In the genomic region with DNA sequence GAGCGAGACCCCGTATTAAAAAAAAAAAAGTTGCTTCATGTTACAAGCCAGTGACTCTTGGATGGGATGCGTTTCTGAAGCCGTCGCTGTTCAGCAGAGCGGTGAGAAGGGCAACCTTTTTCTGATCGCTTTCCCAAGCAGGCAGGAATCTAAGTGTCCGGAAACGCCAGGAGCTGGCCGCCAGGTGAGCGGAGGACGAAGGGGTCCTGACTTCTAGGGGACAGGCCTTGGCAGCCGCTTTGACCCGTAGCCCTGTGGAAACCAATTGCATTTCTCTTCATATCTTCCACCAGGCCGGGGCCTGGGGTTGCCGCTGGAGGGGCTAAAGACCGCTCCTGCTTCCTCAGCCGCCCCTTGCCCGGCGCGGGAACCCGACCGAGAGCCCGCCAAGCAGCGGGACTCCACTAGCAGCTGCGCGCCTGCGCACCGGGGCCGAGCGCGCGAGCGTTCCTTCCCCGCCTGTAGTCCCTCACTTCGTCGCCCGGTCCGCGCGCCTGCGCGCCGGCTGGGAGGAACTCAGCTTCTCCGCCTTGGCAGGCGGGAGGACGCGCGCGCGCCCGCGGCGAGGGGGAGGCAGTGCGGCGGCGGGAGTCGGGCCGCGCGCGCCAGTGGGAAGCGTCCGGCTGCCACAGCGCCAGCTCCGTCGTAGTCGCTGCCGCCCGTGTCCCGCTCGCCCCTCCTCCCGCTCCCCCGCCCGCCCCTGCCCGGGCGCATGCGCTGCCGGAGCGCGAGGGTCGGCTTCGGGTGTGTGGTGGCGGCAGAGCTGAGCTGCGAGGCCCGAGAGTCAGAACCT, we compare ENCODE assay signal across 8 cellular contexts. TPM values are rescaled to one million over a fixed set of nuclear protein-coding genes. Genes with fewer than 3 reads are reported as not detected.
DNase-seq lines count a peak whose midpoint lies in the region; ATAC-seq and TF ChIP-seq lines count a peak whose summit lies in the region.

A gene with protein sequence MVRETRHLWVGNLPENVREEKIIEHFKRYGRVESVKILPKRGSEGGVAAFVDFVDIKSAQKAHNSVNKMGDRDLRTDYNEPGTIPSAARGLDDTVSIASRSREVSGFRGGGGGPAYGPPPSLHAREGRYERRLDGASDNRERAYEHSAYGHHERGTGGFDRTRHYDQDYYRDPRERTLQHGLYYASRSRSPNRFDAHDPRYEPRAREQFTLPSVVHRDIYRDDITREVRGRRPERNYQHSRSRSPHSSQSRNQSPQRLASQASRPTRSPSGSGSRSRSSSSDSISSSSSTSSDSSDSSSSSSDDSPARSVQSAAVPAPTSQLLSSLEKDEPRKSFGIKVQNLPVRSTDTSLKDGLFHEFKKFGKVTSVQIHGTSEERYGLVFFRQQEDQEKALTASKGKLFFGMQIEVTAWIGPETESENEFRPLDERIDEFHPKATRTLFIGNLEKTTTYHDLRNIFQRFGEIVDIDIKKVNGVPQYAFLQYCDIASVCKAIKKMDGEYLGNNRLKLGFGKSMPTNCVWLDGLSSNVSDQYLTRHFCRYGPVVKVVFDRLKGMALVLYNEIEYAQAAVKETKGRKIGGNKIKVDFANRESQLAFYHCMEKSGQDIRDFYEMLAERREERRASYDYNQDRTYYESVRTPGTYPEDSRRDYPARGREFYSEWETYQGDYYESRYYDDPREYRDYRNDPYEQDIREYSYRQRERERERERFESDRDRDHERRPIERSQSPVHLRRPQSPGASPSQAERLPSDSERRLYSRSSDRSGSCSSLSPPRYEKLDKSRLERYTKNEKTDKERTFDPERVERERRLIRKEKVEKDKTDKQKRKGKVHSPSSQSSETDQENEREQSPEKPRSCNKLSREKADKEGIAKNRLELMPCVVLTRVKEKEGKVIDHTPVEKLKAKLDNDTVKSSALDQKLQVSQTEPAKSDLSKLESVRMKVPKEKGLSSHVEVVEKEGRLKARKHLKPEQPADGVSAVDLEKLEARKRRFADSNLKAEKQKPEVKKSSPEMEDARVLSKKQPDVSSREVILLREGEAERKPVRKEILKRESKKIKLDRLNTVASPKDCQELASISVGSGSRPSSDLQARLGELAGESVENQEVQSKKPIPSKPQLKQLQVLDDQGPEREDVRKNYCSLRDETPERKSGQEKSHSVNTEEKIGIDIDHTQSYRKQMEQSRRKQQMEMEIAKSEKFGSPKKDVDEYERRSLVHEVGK (N-terminal part only) (plus strand): TSS at position 608 of the 793 bp plus-strand sequence. CDS start 361 bp downstream, outside the sequence.

- TF ChIP-seq POLR2A in GM15510 (IDR thresholded peaks at IDR 0.05; ENCODE audit: borderline replicate concordance, extremely low read depth, insufficient read length), result peak; percentile 80

- ATAC-seq in HG02885 (IDR thresholded peaks at IDR 0.05; ENCODE audit: poor library complexity, unreplicated experiment) (peak; percentile 67), left cardiac atrium (peak; percentile 94), upper lobe of right lung (peak; percentile 96)

- H3K9me3 ChIP-seq in upper lobe of right lung, result no peaks in the 10 kb centered on the region

- peak within 1 kb of the TSS; percentile 97 for H3K4me3 Mint-ChIP-seq in T-helper 1 cell treated with Interleukin-12 subunit alpha and Interleukin-12 subunit beta and Interleukin-4 antibody, amounts not matched to agents 30 μg/mL and 1 μg/mL, for 36 hours
- H3K4me3 Mint-ChIP-seq in progenitor cell of endocrine pancreas (ENCODE audit: low read depth), result peak within 1 kb of the TSS; percentile 98

- peak within 1 kb of the TSS; percentile 94 for H3K27ac Mint-ChIP-seq in T-helper 1 cell treated with Interleukin-12 subunit alpha and Interleukin-12 subunit beta and Interleukin-4 antibody, amounts not matched to agents 30 μg/mL and 1 μg/mL, for 36 hours
- peak within 1 kb of the TSS; percentile 99 for H3K27ac Mint-ChIP-seq in progenitor cell of endocrine pancreas

- H3K36me3 ChIP-seq in upper lobe of right lung, result no peaks in the 10 kb centered on the region

- DNase-seq in NCI-H1694 treated with DMSO at 0.1 percent for 48 hours (lab: John Stamatoyannopoulos, UW) (peak; percentile 87), amniotic stem cell (lab: John Stamatoyannopoulos, UW) (peak; percentile 94), left cardiac atrium (peak; percentile 99), progenitor cell of endocrine pancreas (ENCODE audit: low spot score, unreplicated experiment) (peak; percentile 96), upper lobe of right lung (peak; percentile 100)

- intact Hi-C loops in left cardiac atrium (cut with DNase I) (no loop called here), upper lobe of right lung (cut with DNase I) (no loop called here)

- peaks cover 28% of the 10 kb centered on the region for H3K4me1 Mint-ChIP-seq in T-helper 1 cell treated with Interleukin-12 subunit alpha and Interleukin-12 subunit beta and Interleukin-4 antibody, amounts not matched to agents 30 μg/mL and 1 μg/mL, for 36 hours (ENCODE audit: low read depth)
- peaks cover 18% of the 10 kb centered on the region for H3K4me1 Mint-ChIP-seq in progenitor cell of endocrine pancreas (ENCODE audit: low read depth)

- H3K4me1 ChIP-seq in upper lobe of right lung, result peaks cover 30% of the 10 kb centered on the region

- H3K27ac ChIP-seq in upper lobe of right lung, result peak within 1 kb of the TSS; percentile 94

- H3K27me3 ChIP-seq in upper lobe of right lung, result no peaks in the 10 kb centered on the region

- TF ChIP-seq CTCF in progenitor cell of endocrine pancreas (IDR thresholded peaks at IDR 0.05; ENCODE audit: unreplicated experiment) (peak; percentile 43), upper lobe of right lung (IDR thresholded peaks at IDR 0.05) (no peak)

- no peaks in the 10 kb centered on the region for H3K36me3 Mint-ChIP-seq in T-helper 1 cell treated with Interleukin-12 subunit alpha and Interleukin-12 subunit beta and Interleukin-4 antibody, amounts not matched to agents 30 μg/mL and 1 μg/mL, for 36 hours (ENCODE audit: low read depth)
- H3K36me3 Mint-ChIP-seq in progenitor cell of endocrine pancreas (ENCODE audit: insufficient read depth), result no peaks in the 10 kb centered on the region

- H3K27me3 Mint-ChIP-seq in T-helper 1 cell treated with Interleukin-12 subunit alpha and Interleukin-12 subunit beta and Interleukin-4 antibody, amounts not matched to agents 30 μg/mL and 1 μg/mL, for 36 hours (ENCODE audit: low read depth), result no peaks in the 10 kb centered on the region
- H3K27me3 Mint-ChIP-seq in progenitor cell of endocrine pancreas, result no peaks in the 10 kb centered on the region

- no peaks in the 10 kb centered on the region for H3K9me3 Mint-ChIP-seq in T-helper 1 cell treated with Interleukin-12 subunit alpha and Interleukin-12 subunit beta and Interleukin-4 antibody, amounts not matched to agents 30 μg/mL and 1 μg/mL, for 36 hours
- H3K9me3 Mint-ChIP-seq in progenitor cell of endocrine pancreas (ENCODE audit: low read depth), result no peaks in the 10 kb centered on the region

- peak within 1 kb of the TSS; percentile 92 for H3K4me3 ChIP-seq in upper lobe of right lung

RNA-seq across cellular contexts. Expression of the gene that starts here (rescaled TPM):
- total RNA-seq in left cardiac atrium (10 to 100 TPM; 27.8 to 36.5 TPM), progenitor cell of endocrine pancreas (55.8 and 58.0 TPM in 2 replicates), upper lobe of right lung (53.1 TPM)

Comparison
In these comparisons a context has a peak if more than half of its experiments do, and no peak if none do; other contexts are left out.
1. Peak in every context shown above with its lines: DNase-seq, ATAC-seq, H3K4me3 ChIP-seq and H3K27ac ChIP-seq.